25 cellular contexts compared by ENCODE assay signal in the genomic region with DNA sequence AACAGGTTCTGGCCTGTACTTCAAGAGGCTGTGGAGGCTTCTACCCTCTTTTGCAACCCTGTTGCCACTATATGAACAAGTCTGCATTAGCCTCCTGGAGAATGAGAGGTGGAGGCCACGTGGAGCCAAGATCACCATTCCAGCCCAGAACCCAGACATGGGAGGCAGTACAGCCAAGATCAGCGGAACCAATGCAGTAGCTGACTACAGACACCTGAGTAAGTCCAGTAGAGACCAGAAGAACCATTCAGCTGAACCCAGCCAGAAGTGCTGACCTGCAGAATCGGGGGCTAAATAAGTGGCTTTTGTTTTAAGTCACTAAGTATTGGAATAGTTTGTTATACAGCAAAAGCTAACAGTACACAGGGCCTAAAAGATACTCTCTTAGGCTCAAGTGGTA. TPM values are rescaled to one million over a fixed set of nuclear protein-coding genes. Genes with fewer than 3 reads are reported as not detected.
"Had no signal": no experiment of that assay in that cellular context is flagged by ENCODE, and none has a peak within 500 bp of the region (broad histone marks: within the 10 kb centered on the region; RNA-seq: fewer than 3 reads in every experiment).

No MANE protein-coding gene starts in this region.

- H3K4me1 Mint-ChIP-seq: immature natural killer cell, naive B cell had no signal

- H3K9me3 Mint-ChIP-seq: effector memory CD8-positive, alpha-beta T cell; immature natural killer cell had no signal

- DNase-seq: colonic mucosa; cortex of kidney; effector CD8-positive, alpha-beta T cell; effector memory CD8-positive, alpha-beta T cell; foreskin keratinocyte; heart left ventricle; hypothalamus; immature natural killer cell; left cardiac atrium; left lung; left ventricle myocardium superior; lower lobe of right lung; mesenchymal stem cell; mucosa of descending colon; naive B cell had no signal

- H3K27me3 ChIP-seq: colonic mucosa, foreskin keratinocyte, heart left ventricle, hepatocyte, left lung had no signal

- H3K4me3 Mint-ChIP-seq: dendritic cell treated with granulocyte-macrophage colony-stimulating factor and Interleukin-4, amounts not matched to agents 40 ng/mL and 50 ng/mL, for 4 days; effector memory CD8-positive, alpha-beta T cell; immature natural killer cell; mesothelial cell of epicardium; naive B cell had no signal

- H3K36me3 ChIP-seq: colonic mucosa, esophagus muscularis mucosa, gastroesophageal sphincter, lower lobe of right lung had no signal

- H3K4me2 ChIP-seq: hepatocyte had no signal

- H3K79me2 ChIP-seq: hepatocyte had no signal

- H3K27ac ChIP-seq: colonic mucosa, esophagus muscularis mucosa, foreskin keratinocyte, gastroesophageal sphincter, heart left ventricle, hepatocyte, left lung, lower lobe of right lung had no signal

- H3K27ac Mint-ChIP-seq: dendritic cell treated with granulocyte-macrophage colony-stimulating factor and Interleukin-4, amounts not matched to agents 40 ng/mL and 50 ng/mL, for 4 days; effector memory CD8-positive, alpha-beta T cell; immature natural killer cell; mesothelial cell of epicardium; naive B cell had no signal

- H3K4me1 ChIP-seq: colonic mucosa had no signal

- H3K4me3 ChIP-seq: colonic mucosa, esophagus muscularis mucosa, gastroesophageal sphincter, heart left ventricle, hepatocyte, left lung, lower lobe of right lung, mucosa of descending colon had no signal

- H3K9me3 ChIP-seq: colonic mucosa, lower lobe of right lung, mucosa of descending colon had no signal

- ATAC-seq: effector memory CD8-positive, alpha-beta T cell; foreskin keratinocyte; gastroesophageal sphincter; heart left ventricle; left cardiac atrium; left lung; left ventricle myocardium superior; lower lobe of right lung; mucosa of descending colon had no signal

- H2AFZ ChIP-seq: hepatocyte had no signal

RNA-seq across cellular contexts. Expression of gene FAM20A, which starts 12.1 kb away (rescaled TPM):
- total RNA-seq: dermis microvascular lymphatic vessel endothelial cell, endothelial cell of umbilical vein, epithelial cell of proximal tubule, foreskin keratinocyte, lung microvascular endothelial cell had no signal
- polyA plus RNA-seq: endothelial cell of umbilical vein, foreskin keratinocyte, immature natural killer cell, keratinocyte had no signal
